9 cellular contexts compared by ENCODE assay signal in genomic region chr15:60399246-60399915, GRCh38. TPM values are rescaled to one million over a fixed set of nuclear protein-coding genes. Genes with fewer than 3 reads are reported as not detected.
DNase-seq lines count a peak whose midpoint lies in the region; ATAC-seq and TF ChIP-seq lines count a peak whose summit lies in the region.
"Had no signal": no experiment of that assay in that cellular context is flagged by ENCODE, and none has a peak within 500 bp of the region (broad histone marks: within the 10 kb centered on the region; RNA-seq: fewer than 3 reads in every experiment).

No MANE protein-coding gene starts in this region.

- peak overlapping the region; percentile 99 for H3K27ac Mint-ChIP-seq in Calu3 (ENCODE audit: unreplicated experiment)

- H3K36me3 ChIP-seq in RWPE2 (ENCODE audit: low read depth) (peaks cover 30% of the 10 kb centered on the region), esophagus muscularis mucosa (peaks cover 0 to 13% (median 2%) of the 10 kb centered on the region in 4 donors), psoas muscle (ENCODE audit: insufficient read depth in 1 of 2, low read depth in 1 of 2) (peaks cover 8 to 17% of the 10 kb centered on the region in 2 donors)

- no TSS peak for BruUV-seq in Calu3 (replicated peaks; lab: Mats Ljungman, UMichigan)

- TF ChIP-seq EP300 in esophagus muscularis mucosa (IDR thresholded peaks at IDR 0.05): no peak

- peaks cover 55% of the 10 kb centered on the region for H3K36me3 Mint-ChIP-seq in Calu3 (ENCODE audit: insufficient read depth, unreplicated experiment)

- TF ChIP-seq CTCF in Calu3 (IDR thresholded peaks at IDR 0.05; ENCODE audit: unreplicated experiment) (no peak), RWPE2 (IDR thresholded peaks at IDR 0.05; ENCODE audit: poor library complexity, severe bottlenecking) (no peak), esophagus muscularis mucosa (IDR thresholded peaks at IDR 0.05) (no peak), psoas muscle (IDR thresholded peaks at IDR 0.05) (no peak)

- no peaks in the 10 kb centered on the region for H3K9me3 Mint-ChIP-seq in Calu3 (ENCODE audit: low read depth, unreplicated experiment)

- H3K4me3 ChIP-seq in RWPE2 (ENCODE audit: severe bottlenecking) (no peak overlapping the region), esophagus muscularis mucosa (peak overlapping the region in 2 of 4 donors; percentile 64 to 86), psoas muscle (no peak overlapping the region)

- H3K27ac ChIP-seq in RWPE2 (ENCODE audit: poor library complexity, severe bottlenecking) (peak overlapping the region; percentile 99), esophagus muscularis mucosa (replicated peaks in 1 of 4) (peak overlapping the region; percentile 21 to 93 (median 54)), psoas muscle (peak overlapping the region; percentile 56)

- H3K4me3 Mint-ChIP-seq in Calu3 (ENCODE audit: low read depth, unreplicated experiment): peak overlapping the region; percentile 86

- peaks cover 51% of the 10 kb centered on the region for H3K4me1 Mint-ChIP-seq in Calu3 (ENCODE audit: low read depth, unreplicated experiment)

- H3K27me3 ChIP-seq in RWPE2 (ENCODE audit: insufficient read depth, poor library complexity, severe bottlenecking) (no peaks in the 10 kb centered on the region), esophagus muscularis mucosa (no peaks in the 10 kb centered on the region), psoas muscle (ENCODE audit: insufficient read depth in 3 of 3, low read length in 2 of 3) (no peaks in the 10 kb centered on the region)
- H3K27me3 ChIP-seq: adrenal gland had no signal

- intact Hi-C loops in Calu3 (cut with micrococcal nuclease; ENCODE audit: unreplicated experiment) (no loop called here), esophagus muscularis mucosa (cut with DNase I) (loop anchor here (5.0 kb wide), 1 partner anchor 37 kb away; no protein-coding TSS in a partner anchor), psoas muscle (cut with DNase I) (loop anchor here in 1 of 2 donors (5.0 kb wide), 1 partner anchor 37 kb away; no protein-coding TSS in a partner anchor), posterior vena cava (cut with DNase I) (no loop called here)

- CTCF ChIA-PET in Calu3 (lab: Charles Lee): interaction anchor here (0.9 to 3.2 kb wide), 3 partner anchors 9 to 44 kb away, joined by 4 to 16 read pairs (median 7); no protein-coding TSS in a partner anchor

- 68% methylated on average over 21 of the region's 21 CpGs for WGBS in esophagus muscularis mucosa
- WGBS in psoas muscle, 3 donors: 45 to 65% (median 51%) methylated on average over 21 of the region's 21 CpGs

- peaks cover 13% of the 10 kb centered on the region for H3K27me3 Mint-ChIP-seq in Calu3 (ENCODE audit: unreplicated experiment)

- DNase-seq in Calu3: no peak
- DNase-seq in RWPE2 (ENCODE audit: low spot score): no peak
- DNase-seq in esophagus muscularis mucosa (ENCODE audit: extremely low spot score): no peak
- no peak for DNase-seq in psoas muscle
- no peak for DNase-seq in posterior vena cava (ENCODE audit: low spot score)

- peaks cover 48% of the 10 kb centered on the region for H3K4me1 ChIP-seq in RWPE2 (ENCODE audit: insufficient read depth, poor library complexity, severe bottlenecking)
- H3K4me1 ChIP-seq in esophagus muscularis mucosa: peaks cover 25 to 42% (median 38%) of the 10 kb centered on the region in 4 donors
- peaks cover 20% of the 10 kb centered on the region for H3K4me1 ChIP-seq in psoas muscle

- H3K9me3 ChIP-seq in RWPE2 (ENCODE audit: severe bottlenecking): no peaks in the 10 kb centered on the region
- H3K9me3 ChIP-seq in esophagus muscularis mucosa: no peaks in the 10 kb centered on the region
- no peaks in the 10 kb centered on the region for H3K9me3 ChIP-seq in psoas muscle
- H3K9me3 ChIP-seq: adrenal gland had no signal

- TF ChIP-seq POLR2A in esophagus muscularis mucosa (IDR thresholded peaks at IDR 0.05; ENCODE audit: low read depth): no peak

- no peak for ATAC-seq in RWPE2 (ENCODE audit: low read depth)
- ATAC-seq in psoas muscle: no peak
- ATAC-seq in GM21367 (IDR thresholded peaks at IDR 0.05; ENCODE audit: unreplicated experiment): no peak
- ATAC-seq in GM18861 (IDR thresholded peaks at IDR 0.05; ENCODE audit: unreplicated experiment): no peak
- ATAC-seq in GM21447 (IDR thresholded peaks at IDR 0.05; ENCODE audit: unreplicated experiment): no peak

RNA-seq across cellular contexts. Expression of gene ANXA2, which starts 1.6 kb away (rescaled TPM):
- total RNA-seq in Calu3 (2022) (3,100 and 3,305 TPM in 2 replicates), esophagus muscularis mucosa (100 to 1,000 TPM; 333 to 606 (median 406) TPM), psoas muscle (100 to 1,000 TPM; 140 to 522 (median 378) TPM), posterior vena cava (1,000 to 10,000 TPM in 1 of 2 donors, 100 to 1,000 TPM in 1; 815 to 1,045 TPM)
- polyA plus RNA-seq in psoas muscle: 1,000 to 10,000 TPM in 1 of 3 donors, 100 to 1,000 TPM in 2; 320 to 2,117 (median 350) TPM
